Comparison of ENCODE assay signal across 12 cellular contexts in genomic region chr3:190385835-190386688, GRCh38. TPM values are rescaled to one million over a fixed set of nuclear protein-coding genes. Genes with fewer than 3 reads are reported as not detected.
DNase-seq lines count a peak whose midpoint lies in the region; ATAC-seq and TF ChIP-seq lines count a peak whose summit lies in the region.
"Had no signal": no experiment of that assay in that cellular context is flagged by ENCODE, and none has a peak within 500 bp of the region (broad histone marks: within the 10 kb centered on the region; RNA-seq: fewer than 3 reads in every experiment).

No MANE protein-coding gene starts in this region.

- TF ChIP-seq CTCF in HCT116 (IDR thresholded peaks at IDR 0.05 in 2 of 3, conservative IDR thresholded peaks at IDR 0.05 in 1 of 3; ENCODE audit: borderline replicate concordance in 1 of 3, insufficient read depth in 1 of 3, low read depth in 2 of 3, low read length in 2 of 3) (no peak), RWPE2 (IDR thresholded peaks at IDR 0.05; ENCODE audit: poor library complexity, severe bottlenecking) (no peak), fibroblast of mammary gland (conservative IDR thresholded peaks at IDR 0.05; ENCODE audit: control insufficient read depth, insufficient read depth, low read depth, low read length) (no peak), transverse colon (IDR thresholded peaks at IDR 0.05) (no peak), natural killer cell (IDR thresholded peaks at IDR 0.05) (no peak)

- no peak for TF ChIP-seq POLR2A in HCT116 (IDR thresholded peaks at IDR 0.05; ENCODE audit: borderline replicate concordance, extremely low read depth, insufficient read depth, insufficient read length)
- no peak for TF ChIP-seq POLR2A in transverse colon (IDR thresholded peaks at IDR 0.05)

- in situ Hi-C loops in transverse colon (cut with MboI; ENCODE audit: low pct_ligation_motif_present in 1 of 4, low pct_unique_long_range_greater_than_20kb in 1 of 4, low sequenced_read_pairs in 3 of 4): no loop called here

- H3K4me1 Mint-ChIP-seq in natural killer cell: no peaks in the 10 kb centered on the region

- no peaks in the 10 kb centered on the region for H3K27me3 ChIP-seq in HCT116 (ENCODE audit: insufficient read depth, low read length)
- H3K27me3 ChIP-seq in RWPE2 (ENCODE audit: insufficient read depth, poor library complexity, severe bottlenecking): no peaks in the 10 kb centered on the region
- H3K27me3 ChIP-seq in transverse colon: no peaks in the 10 kb centered on the region

- TSS peak; percentile 100 for BruUV-seq in HCT116 (replicated peaks; lab: Mats Ljungman, UMichigan)

- H3K4me1 ChIP-seq in HCT116 (ENCODE audit: control insufficient read depth in 1 of 2, insufficient read depth in 2 of 2, low read length in 2 of 2): peaks cover 5 to 18% of the 10 kb centered on the region in 2 experiments; a peak in 2 of 4 replicates
- H3K4me1 ChIP-seq in RWPE2 (ENCODE audit: insufficient read depth, poor library complexity, severe bottlenecking): peaks cover 36% of the 10 kb centered on the region
- H3K4me1 ChIP-seq in transverse colon: no peaks in the 10 kb centered on the region

- no peak overlapping the region for H3K27ac ChIP-seq in HCT116 (ENCODE audit: low read depth, low read length)
- peak overlapping the region; percentile 85 for H3K27ac ChIP-seq in RWPE2 (ENCODE audit: poor library complexity, severe bottlenecking)
- no peak overlapping the region for H3K27ac ChIP-seq in transverse colon

- H3K36me3 ChIP-seq in HCT116 (ENCODE audit: control insufficient read depth in 1 of 2, insufficient read depth in 2 of 2, low read length in 2 of 2) (no peaks in the 10 kb centered on the region), RWPE2 (ENCODE audit: low read depth) (no peaks in the 10 kb centered on the region), transverse colon (no peaks in the 10 kb centered on the region)

- TF ChIP-seq EP300 in transverse colon (IDR thresholded peaks at IDR 0.05; ENCODE audit: low read depth): no peak

- no peaks in the 10 kb centered on the region for H3K9me3 Mint-ChIP-seq in natural killer cell

- H3K4me3 ChIP-seq in HCT116 (replicated peaks in 1 of 2; ENCODE audit: low read depth in 1 of 2, low read length in 2 of 2) (peak overlapping the region in 1 of 2 experiments; percentile 10; a peak in 1 of 4 replicates), RWPE2 (ENCODE audit: severe bottlenecking) (no peak overlapping the region), fibroblast of mammary gland (ENCODE audit: control insufficient read depth, low read depth, low read length) (no peak overlapping the region), transverse colon (no peak overlapping the region)

- CTCF ChIA-PET in HCT116 (lab: Charles Lee): interaction anchor here (1.2 to 2.0 kb wide), 3 partner anchors 38 to 425 kb away, joined by 5 to 10 read pairs (median 8); no protein-coding TSS in a partner anchor

- intact Hi-C loops in HCT116 (cut with micrococcal nuclease): loop anchor here (10.0 kb wide), 1 partner anchor 361 kb away; no protein-coding TSS in a partner anchor
- intact Hi-C loops in transverse colon (cut with DNase I; ENCODE audit: low total_unique reads): no loop called here
- intact Hi-C loops in natural killer cell (cut with micrococcal nuclease): no loop called here

- H3K9ac ChIP-seq in HCT116 (ENCODE audit: low read length): no peak overlapping the region

- ATAC-seq in HCT116: peak; percentile 75
- ATAC-seq in RWPE2 (ENCODE audit: low read depth): peak; percentile 90
- no peak for ATAC-seq in GM19452 (IDR thresholded peaks at IDR 0.05; ENCODE audit: unreplicated experiment)
- no peak for ATAC-seq in natural killer cell

- H3K4me2 ChIP-seq in HCT116 (ENCODE audit: low read length): peak overlapping the region; percentile 57

- H4K20me1 ChIP-seq in HCT116 (ENCODE audit: insufficient read depth): no peaks in the 10 kb centered on the region

- DNase-seq in HCT116 (ENCODE audit: low read depth, low spot score) (peak; percentile 85), RWPE2 (ENCODE audit: low spot score) (peak; percentile 75), fibroblast of mammary gland (ENCODE audit: low read depth) (peak; percentile 99), smooth muscle cell of the brain vasculature (ENCODE audit: low read depth, low spot score) (peak; percentile 33), transverse colon (no peak), natural killer cell (no peak), NCI-H1436 treated with DMSO at 0.1 percent for 48 hours (lab: John Stamatoyannopoulos, UW) (no peak)
- DNase-seq: hippocampal formation; stimulated activated CD8-positive, alpha-beta memory T cell treated with anti-CD3 and anti-CD28 coated beads, Interleukin-4, amount 100 ng/mL, for 48 hours had no signal

- H3K27ac Mint-ChIP-seq in natural killer cell: no peak overlapping the region
- H3K27ac Mint-ChIP-seq: activated naive CD8-positive, alpha-beta T cell had no signal

- TF ChIP-seq RAD21 in HCT116 (IDR thresholded peaks at IDR 0.05; ENCODE audit: low read depth): 0 out of 2 replicates have a peak, but pooled peaks have one; percentile 1

- 72 to 76% methylated on average over 8 of the region's 8 CpGs for WGBS in transverse colon (ENCODE audit: low coverage in 1 of 2), 2 donors

- H3K79me2 ChIP-seq in HCT116 (ENCODE audit: insufficient read depth, low read length): no peaks in the 10 kb centered on the region

- no peaks in the 10 kb centered on the region for H3K9me2 ChIP-seq in HCT116 (ENCODE audit: insufficient read depth)

- no peak overlapping the region for H3K4me3 Mint-ChIP-seq in natural killer cell
- H3K4me3 Mint-ChIP-seq: activated naive CD8-positive, alpha-beta T cell had no signal

- POLR2A ChIA-PET in HCT116 (lab: Charles Lee): interaction anchor here (0.9 to 1.4 kb wide), 4 partner anchors 10 to 38 kb away, joined by 3 to 7 read pairs (median 4); no protein-coding TSS in a partner anchor

- no peaks in the 10 kb centered on the region for H3K36me3 Mint-ChIP-seq in natural killer cell
- H3K36me3 Mint-ChIP-seq: activated naive CD8-positive, alpha-beta T cell had no signal

- RAD21 ChIA-PET in HCT116 (lab: Charles Lee; ENCODE audit: low non-redundant PET in 1 of 2, low total read pairs in 2 of 2, uncharacterized antibody in 2 of 2, unreplicated experiment in 2 of 2): no interaction called here

- no peaks in the 10 kb centered on the region for H3K27me3 Mint-ChIP-seq in natural killer cell (ENCODE audit: low read depth in 2 of 2)

- H3K9me3 ChIP-seq in HCT116 (ENCODE audit: control insufficient read depth in 1 of 2, insufficient read depth in 1 of 2, low read depth in 1 of 2, low read length in 2 of 2): no peaks in the 10 kb centered on the region
- no peaks in the 10 kb centered on the region for H3K9me3 ChIP-seq in RWPE2 (ENCODE audit: severe bottlenecking)
- H3K9me3 ChIP-seq in transverse colon: no peaks in the 10 kb centered on the region

- H2AFZ ChIP-seq in HCT116 (ENCODE audit: low read depth, low read length, poor library complexity, severe bottlenecking): peak overlapping the region; percentile 89

TF ChIP-seq in HCT116, 20 proteins besides CTCF, POLR2A, EP300 and RAD21:
- TF ChIP-seq EGR1 (IDR thresholded peaks at IDR 0.05; ENCODE audit: low read depth) (no peak; the same call in 1 of the 2 replicates), POLR2AphosphoS5 (IDR thresholded peaks at IDR 0.05; ENCODE audit: low read depth, low read length) (peak; percentile 60; the same call in 1 of the 2 replicates), CEBPB (IDR thresholded peaks at IDR 0.05; ENCODE audit: low read depth) (peak; percentile 96), ZFX (IDR thresholded peaks at IDR 0.05) (no peak), TCF7L2 (IDR thresholded peaks at IDR 0.05; ENCODE audit: borderline replicate concordance, extremely low read depth, insufficient read depth, insufficient read length) (no peak), FOSL1 (IDR thresholded peaks at IDR 0.05; ENCODE audit: low read depth) (peak; percentile 86), MAX (IDR thresholded peaks at IDR 0.05) (peak; percentile 55), CBX3 (IDR thresholded peaks at IDR 0.05; ENCODE audit: low read depth) (peak; percentile 89), JUND (IDR thresholded peaks at IDR 0.05) (peak; percentile 84), SP1 (IDR thresholded peaks at IDR 0.05; ENCODE audit: low read depth) (peak; percentile 83)
- TF ChIP-seq, protein P1, sequence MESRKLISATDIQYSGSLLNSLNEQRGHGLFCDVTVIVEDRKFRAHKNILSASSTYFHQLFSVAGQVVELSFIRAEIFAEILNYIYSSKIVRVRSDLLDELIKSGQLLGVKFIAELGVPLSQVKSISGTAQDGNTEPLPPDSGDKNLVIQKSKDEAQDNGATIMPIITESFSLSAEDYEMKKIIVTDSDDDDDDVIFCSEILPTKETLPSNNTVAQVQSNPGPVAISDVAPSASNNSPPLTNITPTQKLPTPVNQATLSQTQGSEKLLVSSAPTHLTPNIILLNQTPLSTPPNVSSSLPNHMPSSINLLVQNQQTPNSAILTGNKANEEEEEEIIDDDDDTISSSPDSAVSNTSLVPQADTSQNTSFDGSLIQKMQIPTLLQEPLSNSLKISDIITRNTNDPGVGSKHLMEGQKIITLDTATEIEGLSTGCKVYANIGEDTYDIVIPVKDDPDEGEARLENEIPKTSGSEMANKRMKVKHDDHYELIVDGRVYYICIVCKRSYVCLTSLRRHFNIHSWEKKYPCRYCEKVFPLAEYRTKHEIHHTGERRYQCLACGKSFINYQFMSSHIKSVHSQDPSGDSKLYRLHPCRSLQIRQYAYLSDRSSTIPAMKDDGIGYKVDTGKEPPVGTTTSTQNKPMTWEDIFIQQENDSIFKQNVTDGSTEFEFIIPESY (IDR thresholded peaks at IDR 0.05; ENCODE audit: extremely low read depth, insufficient replicate concordance, low read length): no peak
- TF ChIP-seq, protein P2, sequence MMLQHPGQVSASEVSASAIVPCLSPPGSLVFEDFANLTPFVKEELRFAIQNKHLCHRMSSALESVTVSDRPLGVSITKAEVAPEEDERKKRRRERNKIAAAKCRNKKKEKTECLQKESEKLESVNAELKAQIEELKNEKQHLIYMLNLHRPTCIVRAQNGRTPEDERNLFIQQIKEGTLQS (IDR thresholded peaks at IDR 0.05): peak; percentile 79

RNA-seq across cellular contexts. Expression of gene CLDN16, which starts 1.9 kb away (rescaled TPM):
- total RNA-seq in HCT116 (2021; ENCODE audit: unreplicated experiment) (not detected), transverse colon (not detected), natural killer cell (not detected)
- not detected in 2 replicates for polyA plus RNA-seq in HCT116 (2012)
- total RNA-seq: posterior vena cava had no signal

Comparison
In these comparisons a context has a peak if more than half of its experiments do, and no peak if none do; other contexts are left out.
1. ATAC-seq: peak in HCT116 (single experiment) and RWPE2 (single experiment); none in GM19452 (single experiment) and natural killer cell (0 of 3).
2. DNase-seq: peak in HCT116 (single experiment), RWPE2 (single experiment), fibroblast of mammary gland (single experiment) and smooth muscle cell of the brain vasculature (single experiment); none in transverse colon (single experiment), natural killer cell (single experiment) and NCI-H1436 treated with DMSO at 0.1 percent for 48 hours (single experiment).